Comparison of ENCODE assay signal across 8 cellular contexts in genomic region chr11:104967493-104968364, GRCh38. TPM values are rescaled to one million over a fixed set of nuclear protein-coding genes. Genes with fewer than 3 reads are reported as not detected.
A peak's percentile ranks its signal among the peaks of the same experiment; 100 is the strongest.
DNase-seq lines count a peak whose midpoint lies in the region; ATAC-seq, FAIRE-seq and TF ChIP-seq lines count a peak whose summit lies in the region.

No MANE protein-coding gene starts in this region.

- ATAC-seq in HG02970 (IDR thresholded peaks at IDR 0.05; ENCODE audit: low FRiP score, unreplicated experiment): peak; percentile 26
- ATAC-seq in activated CD8-positive, alpha-beta T cell treated with anti-CD3 and anti-CD28 coated beads for 36 hours: peak; percentile 33

- no peaks in the 10 kb centered on the region for H3K36me3 ChIP-seq in thymus (ENCODE audit: control insufficient read depth, insufficient read depth)

- CTCF ChIA-PET in activated CD8-positive, alpha-beta T cell treated with anti-CD3 and anti-CD28 coated beads for 36 hours (lab: Charles Lee): interaction anchor here (1.0 to 1.3 kb wide), 2 partner anchors 12 to 13 kb away, joined by 3 to 5 read pairs; no protein-coding TSS in a partner anchor

- H3K36me3 Mint-ChIP-seq in activated CD8-positive, alpha-beta T cell treated with anti-CD3 and anti-CD28 coated beads for 36 hours (ENCODE audit: low read depth): peaks cover 31% of the 10 kb centered on the region

- H3K27me3 Mint-ChIP-seq in activated CD8-positive, alpha-beta T cell treated with anti-CD3 and anti-CD28 coated beads for 36 hours: no peaks in the 10 kb centered on the region

- H3K4me1 Mint-ChIP-seq in activated CD8-positive, alpha-beta T cell treated with anti-CD3 and anti-CD28 coated beads for 36 hours (ENCODE audit: low read depth): peaks cover 37% of the 10 kb centered on the region

- FAIRE-seq in islet of Langerhans (lab: Jason Lieb, UNC): peak; percentile 84

- POLR2A ChIA-PET in activated CD8-positive, alpha-beta T cell treated with anti-CD3 and anti-CD28 coated beads for 36 hours (lab: Charles Lee): no interaction called here

- DNase-seq in NCI-H510A treated with DMSO at 0.1 percent for 48 hours (lab: John Stamatoyannopoulos, UW): peak; percentile 25
- no peak for DNase-seq in NCI-H510A (lab: John Stamatoyannopoulos, UW)
- DNase-seq in activated CD8-positive, alpha-beta T cell treated with anti-CD3 and anti-CD28 coated beads for 36 hours: no peak
- no peak for DNase-seq in activated gamma-delta T cell (lab: John Stamatoyannopoulos, UW)
- no peak for DNase-seq in SKM-1 (lab: John Stamatoyannopoulos, UW; ENCODE audit: unreplicated experiment)

- peak overlapping the region; percentile 87 for H3K4me3 Mint-ChIP-seq in activated CD8-positive, alpha-beta T cell treated with anti-CD3 and anti-CD28 coated beads for 36 hours

- intact Hi-C loops in activated CD8-positive, alpha-beta T cell treated with anti-CD3 and anti-CD28 coated beads for 36 hours (cut with micrococcal nuclease): no loop called here

- WGBS in thymus: 14% methylated on average over 11 of the region's 11 CpGs

- peak overlapping the region; percentile 95 for H3K27ac Mint-ChIP-seq in activated CD8-positive, alpha-beta T cell treated with anti-CD3 and anti-CD28 coated beads for 36 hours

- H3K4me1 ChIP-seq in thymus (ENCODE audit: control insufficient read depth, insufficient read depth, low read length): no peaks in the 10 kb centered on the region

- no peak for TF ChIP-seq CTCF in activated CD8-positive, alpha-beta T cell treated with anti-CD3 and anti-CD28 coated beads for 36 hours (IDR thresholded peaks at IDR 0.05)

- peaks cover 22% of the 10 kb centered on the region for H3K9me3 Mint-ChIP-seq in activated CD8-positive, alpha-beta T cell treated with anti-CD3 and anti-CD28 coated beads for 36 hours

- peaks cover 1% of the 10 kb centered on the region for H3K9me3 ChIP-seq in thymus (ENCODE audit: control insufficient read depth)

- H3K4me3 ChIP-seq in thymus (ENCODE audit: low read length): peak overlapping the region; percentile 64

- no peaks in the 10 kb centered on the region for H3K27me3 ChIP-seq in thymus (ENCODE audit: control insufficient read depth, insufficient read depth)

- H3K27ac ChIP-seq in thymus (ENCODE audit: low read depth): peak overlapping the region; percentile 38

RNA-seq across cellular contexts. Expression of gene CASP4, which starts 0.6 kb away (rescaled TPM):
- 10 to 100 TPM; 39.6 to 42.9 TPM for total RNA-seq in activated CD8-positive, alpha-beta T cell treated with anti-CD3 and anti-CD28 coated beads for 36 hours
- 95.6 TPM for polyA plus RNA-seq in thymus

RNA-seq across cellular contexts. Expression of gene CASP5, which starts 55.2 kb away (rescaled TPM):
- total RNA-seq in activated CD8-positive, alpha-beta T cell treated with anti-CD3 and anti-CD28 coated beads for 36 hours: not detected
- 0.55 TPM for polyA plus RNA-seq in thymus
